In genomic region chr16:3655791-3656490, GRCh38 we compare ENCODE assay signal across 1 cellular context.
TF ChIP-seq lines count a peak whose summit lies in the region.

No MANE protein-coding gene starts in this region.

TF ChIP-seq in WTC11, 78 proteins besides CTCF, POLR2A, EP300 and RAD21 (continued from another document):
- TF ChIP-seq AFF4 (CRISPR knock-in tag; IDR thresholded peaks at IDR 0.05; ENCODE audit: borderline replicate concordance): no peak
- TF ChIP-seq AR (CRISPR knock-in tag; IDR thresholded peaks at IDR 0.05): no peak
- no peak for TF ChIP-seq E2F5 (CRISPR knock-in tag; IDR thresholded peaks at IDR 0.05)
- no peak for TF ChIP-seq NFYB (CRISPR knock-in tag; conservative IDR thresholded peaks at IDR 0.05; ENCODE audit: low read depth)
- no peak for TF ChIP-seq ARID4B (CRISPR knock-in tag; IDR thresholded peaks at IDR 0.05; ENCODE audit: borderline replicate concordance)
- no peak for TF ChIP-seq NR2C2 (CRISPR knock-in tag; IDR thresholded peaks at IDR 0.05)
- no peak for TF ChIP-seq MLX (CRISPR knock-in tag; IDR thresholded peaks at IDR 0.05)
- TF ChIP-seq SMAD3 (CRISPR knock-in tag; IDR thresholded peaks at IDR 0.05; ENCODE audit: borderline replicate concordance): no peak
- TF ChIP-seq CREM (CRISPR knock-in tag; IDR thresholded peaks at IDR 0.05): no peak
- no peak for TF ChIP-seq JAZF1 (CRISPR knock-in tag; IDR thresholded peaks at IDR 0.05)
- TF ChIP-seq RORB (CRISPR knock-in tag; IDR thresholded peaks at IDR 0.05): no peak
- no peak for TF ChIP-seq E2F4 (CRISPR knock-in tag; IDR thresholded peaks at IDR 0.05; ENCODE audit: borderline replicate concordance, low read depth)
- TF ChIP-seq ZNF532 (CRISPR knock-in tag; IDR thresholded peaks at IDR 0.05; ENCODE audit: borderline replicate concordance): no peak
- TF ChIP-seq PREB (CRISPR knock-in tag; IDR thresholded peaks at IDR 0.05; ENCODE audit: borderline replicate concordance): no peak
- no peak for TF ChIP-seq ZSCAN18 (CRISPR knock-in tag; IDR thresholded peaks at IDR 0.05)
